In genomic region chr1:47655521-47656300, GRCh38 we compare ENCODE assay signal across 12 cellular contexts.
"Had no signal": no experiment of that assay in that cellular context is flagged by ENCODE, and none has a peak within 500 bp of the region (broad histone marks: within the 10 kb centered on the region; RNA-seq: fewer than 3 reads in every experiment).

No MANE protein-coding gene starts in this region.

- DNase-seq: activated CD4-positive, alpha-beta T cell treated with anti-CD3 and anti-CD28 coated beads, Interleukin-2, amount 50 U/mL, for 4 hours; activated T-cell treated with anti-CD3 and anti-CD28 coated beads, Interleukin-2, amount 50 U/mL, for 48 hours; effector CD8-positive, alpha-beta T cell; immature natural killer cell; left colon; natural killer cell; psoas muscle; SJCRH30; stimulated activated CD4-positive, alpha-beta T cell treated with anti-CD3 and anti-CD28 coated beads, Interleukin-2, amount 100 ng/mL, for 48 hours; stimulated activated naive CD4-positive, alpha-beta T cell treated with Interleukin-2 at 50 U/mL for 16 hours; SW 1271 had no signal

- H3K27ac ChIP-seq: psoas muscle, SJCRH30 had no signal

- H3K9me3 ChIP-seq: psoas muscle had no signal

- H3K4me3 ChIP-seq: psoas muscle, SJCRH30 had no signal

- ATAC-seq: activated CD4-positive, CD25-positive, alpha-beta regulatory T cell treated with anti-CD3 and anti-CD28 coated beads, Interleukin-2, amount 50 U/mL, for 24 hours; left colon; natural killer cell had no signal

- H3K36me3 ChIP-seq: SJCRH30 had no signal

- H3K9me3 Mint-ChIP-seq: immature natural killer cell, natural killer cell had no signal

- H3K36me3 Mint-ChIP-seq: immature natural killer cell, natural killer cell had no signal

- H3K4me3 Mint-ChIP-seq: immature natural killer cell, natural killer cell had no signal

- H3K27me3 ChIP-seq: SJCRH30 had no signal

- H3K4me1 Mint-ChIP-seq: immature natural killer cell, natural killer cell had no signal

- H3K27ac Mint-ChIP-seq: immature natural killer cell, natural killer cell had no signal
